21 cellular contexts compared by ENCODE assay signal in genomic region chr13:103694471-103694870, GRCh38.
DNase-seq lines count a peak whose midpoint lies in the region; ATAC-seq and TF ChIP-seq lines count a peak whose summit lies in the region.
"Had no signal": no experiment of that assay in that cellular context is flagged by ENCODE, and none has a peak within 500 bp of the region (broad histone marks: within the 10 kb centered on the region; RNA-seq: fewer than 3 reads in every experiment).

No MANE protein-coding gene starts in this region.

- TF ChIP-seq EP300 in SK-N-SH (IDR thresholded peaks at IDR 0.05; ENCODE audit: borderline replicate concordance in 1 of 2, low read depth in 1 of 2, low read length in 1 of 2) = no peak

- no peak for TF ChIP-seq RAD21 in SK-N-SH (IDR thresholded peaks at IDR 0.05; ENCODE audit: low read length)

- H3K9me2 ChIP-seq in SK-N-SH = no peaks in the 10 kb centered on the region

- H3K27ac ChIP-seq in SK-N-SH (ENCODE audit: low read depth in 2 of 2, low read length in 1 of 2) = no peak overlapping the region
- peak overlapping the region; percentile 9 for H3K27ac ChIP-seq in skeletal muscle tissue (ENCODE audit: low read depth, low read length)
- H3K27ac ChIP-seq: 22Rv1, SJSA1 had no signal

- DNase-seq in DMS79 treated with DMSO at 0.1 percent for 48 hours (lab: John Stamatoyannopoulos, UW) (peak; percentile 18), DMS79 (lab: John Stamatoyannopoulos, UW) (no peak), SK-N-SH (peak; percentile 22), SK-N-DZ (ENCODE audit: low spot score) (peak; percentile 98), NCI-H2107 treated with DMSO at 0.1 percent for 48 hours (lab: John Stamatoyannopoulos, UW; ENCODE audit: unreplicated experiment) (no peak)
- DNase-seq: ACHN, DMS153, GOT3, IMR-90, KG1, NCI-H1694 treated with DMSO at 0.1 percent for 48 hours, NCI-H2081, NCI-H2227 treated with DMSO at 0.1 percent for 48 hours, NCI-H524 treated with DMSO at 0.1 percent for 48 hours, NCI-H774 had no signal

- H2AFZ ChIP-seq in SK-N-SH (ENCODE audit: low read depth) = no peak overlapping the region

- H3K4me1 ChIP-seq in SK-N-SH (ENCODE audit: control insufficient read depth in 1 of 2, insufficient read depth in 2 of 2, low read depth in 1 of 2, low read length in 1 of 2) (peaks cover 0 to 3% of the 10 kb centered on the region in 2 experiments; a peak in 1 of 4 replicates), skeletal muscle tissue (ENCODE audit: control insufficient read depth in 3 of 3, insufficient read depth in 3 of 3, low read length in 3 of 3) (no peaks in the 10 kb centered on the region)
- H3K4me1 ChIP-seq: SJSA1 had no signal

- CTCF ChIA-PET in SK-N-SH (lab: Yijun Ruan, JAX) = interaction anchor here (1.0 kb wide), 1 partner anchor 153 kb away, joined by 4 read pairs; no protein-coding TSS in a partner anchor

- ATAC-seq in SK-N-SH treated with all-trans-retinoic acid at 6 μM for 48 hours (no peak), GM21367 (IDR thresholded peaks at IDR 0.05; ENCODE audit: unreplicated experiment) (no peak)
- ATAC-seq: HCT116 had no signal

- 57% methylated on average over 4 of the region's 4 CpGs for WGBS in SK-N-SH (ENCODE audit: low lambda C conversion rate)

- H3K9ac ChIP-seq in SK-N-SH (no peak overlapping the region), skeletal muscle tissue (ENCODE audit: low read depth in 1 of 3, low read length in 3 of 3) (no peak overlapping the region)

- H3K36me3 ChIP-seq in SK-N-SH (replicated peaks in 1 of 2; ENCODE audit: control insufficient read depth in 1 of 2, insufficient read depth in 2 of 2, low read length in 1 of 2) = no peaks in the 10 kb centered on the region
- H3K36me3 ChIP-seq in skeletal muscle tissue (ENCODE audit: control insufficient read depth in 3 of 3, insufficient read depth in 3 of 3, low read length in 3 of 3) = no peaks in the 10 kb centered on the region
- H3K36me3 ChIP-seq: SJSA1 had no signal

- TF ChIP-seq CTCF in SK-N-SH (IDR thresholded peaks at IDR 0.05) = no peak

- H3K9me3 ChIP-seq in SK-N-SH = no peaks in the 10 kb centered on the region
- no peaks in the 10 kb centered on the region for H3K9me3 ChIP-seq in skeletal muscle tissue (ENCODE audit: control insufficient read depth in 3 of 3, low read length in 3 of 3)
- H3K9me3 ChIP-seq: SJSA1 had no signal

- POLR2A ChIA-PET in SK-N-SH (lab: Yijun Ruan, JAX) = no interaction called here

- no peaks in the 10 kb centered on the region for H3F3A ChIP-seq in SK-N-SH (replicated peaks; ENCODE audit: insufficient read depth)

- H4K20me1 ChIP-seq in SK-N-SH (ENCODE audit: insufficient read depth) = no peaks in the 10 kb centered on the region

- H3K27me3 ChIP-seq in SK-N-SH (ENCODE audit: insufficient read depth) (no peaks in the 10 kb centered on the region), skeletal muscle tissue (ENCODE audit: control insufficient read depth in 3 of 3, insufficient read depth in 3 of 3, low read length in 3 of 3) (no peaks in the 10 kb centered on the region)

- H3K79me2 ChIP-seq in SK-N-SH (ENCODE audit: insufficient read depth) = no peaks in the 10 kb centered on the region

- no peak overlapping the region for H3K4me2 ChIP-seq in SK-N-SH

- H3K4me3 ChIP-seq in SK-N-SH (ENCODE audit: low read depth in 2 of 2, low read length in 1 of 2) = no peak overlapping the region
- no peak overlapping the region for H3K4me3 ChIP-seq in skeletal muscle tissue (ENCODE audit: low read length in 3 of 3)
- H3K4me3 ChIP-seq: SJSA1 had no signal

TF ChIP-seq in SK-N-SH, 30 proteins besides CTCF, POLR2A, EP300 and RAD21 (continues in another document):
- no peak for TF ChIP-seq MAX (IDR thresholded peaks at IDR 0.05; ENCODE audit: low read depth)
- TF ChIP-seq RCOR1 (IDR thresholded peaks at IDR 0.05; ENCODE audit: low read length) = no peak
- TF ChIP-seq SMC3 (IDR thresholded peaks at IDR 0.05; ENCODE audit: low read depth, low read length) = no peak
- no peak for TF ChIP-seq POLR2AphosphoS5 (IDR thresholded peaks at IDR 0.05; ENCODE audit: low read depth, low read length)
- TF ChIP-seq JUND (IDR thresholded peaks at IDR 0.05) = no peak
- no peak for TF ChIP-seq ZBTB33 (IDR thresholded peaks at IDR 0.05; ENCODE audit: borderline replicate concordance, low read depth)
- no peak for TF ChIP-seq SIN3A (IDR thresholded peaks at IDR 0.05; ENCODE audit: borderline replicate concordance, low read depth, low read length)
- TF ChIP-seq GABPA (IDR thresholded peaks at IDR 0.05; ENCODE audit: low read depth) = no peak
- TF ChIP-seq GATA2 (CRISPR knock-in tag; IDR thresholded peaks at IDR 0.05) = no peak
- no peak for TF ChIP-seq TEAD4 (IDR thresholded peaks at IDR 0.05; ENCODE audit: borderline replicate concordance, insufficient read depth)
- no peak for TF ChIP-seq RFX5 (IDR thresholded peaks at IDR 0.05; ENCODE audit: low read length)
- no peak for TF ChIP-seq USF2 (IDR thresholded peaks at IDR 0.05; ENCODE audit: borderline replicate concordance, low read depth, low read length)
- no peak for TF ChIP-seq FOXM1 (IDR thresholded peaks at IDR 0.05; ENCODE audit: low read depth)

TF ChIP-seq in SK-N-SH treated with all-trans-retinoic acid at 6 μM for 48 hours, 23 proteins besides CTCF, POLR2A, EP300 and RAD21:
- TF ChIP-seq BACH2 (CRISPR knock-in tag; IDR thresholded peaks at IDR 0.05; ENCODE audit: borderline replicate concordance) (no peak), OSR1 (CRISPR knock-in tag; IDR thresholded peaks at IDR 0.05) (no peak), CREB5 (CRISPR knock-in tag; IDR thresholded peaks at IDR 0.05; ENCODE audit: low read depth) (no peak), TOX (CRISPR knock-in tag; IDR thresholded peaks at IDR 0.05; ENCODE audit: borderline replicate concordance) (no peak), ZFP3 (CRISPR knock-in tag; IDR thresholded peaks at IDR 0.05) (no peak), ZNF8 (CRISPR knock-in tag; IDR thresholded peaks at IDR 0.05) (no peak), SNAI2 (CRISPR knock-in tag; IDR thresholded peaks at IDR 0.05) (no peak)

Comparison
In these comparisons a context has a peak if more than half of its experiments do, and no peak if none do; other contexts are left out.
1. DNase-seq: peak in DMS79 treated with DMSO at 0.1 percent for 48 hours (single experiment), SK-N-SH (single experiment) and SK-N-DZ (single experiment); none in DMS79 (single experiment) and NCI-H2107 treated with DMSO at 0.1 percent for 48 hours (single experiment).